In the genomic region with DNA sequence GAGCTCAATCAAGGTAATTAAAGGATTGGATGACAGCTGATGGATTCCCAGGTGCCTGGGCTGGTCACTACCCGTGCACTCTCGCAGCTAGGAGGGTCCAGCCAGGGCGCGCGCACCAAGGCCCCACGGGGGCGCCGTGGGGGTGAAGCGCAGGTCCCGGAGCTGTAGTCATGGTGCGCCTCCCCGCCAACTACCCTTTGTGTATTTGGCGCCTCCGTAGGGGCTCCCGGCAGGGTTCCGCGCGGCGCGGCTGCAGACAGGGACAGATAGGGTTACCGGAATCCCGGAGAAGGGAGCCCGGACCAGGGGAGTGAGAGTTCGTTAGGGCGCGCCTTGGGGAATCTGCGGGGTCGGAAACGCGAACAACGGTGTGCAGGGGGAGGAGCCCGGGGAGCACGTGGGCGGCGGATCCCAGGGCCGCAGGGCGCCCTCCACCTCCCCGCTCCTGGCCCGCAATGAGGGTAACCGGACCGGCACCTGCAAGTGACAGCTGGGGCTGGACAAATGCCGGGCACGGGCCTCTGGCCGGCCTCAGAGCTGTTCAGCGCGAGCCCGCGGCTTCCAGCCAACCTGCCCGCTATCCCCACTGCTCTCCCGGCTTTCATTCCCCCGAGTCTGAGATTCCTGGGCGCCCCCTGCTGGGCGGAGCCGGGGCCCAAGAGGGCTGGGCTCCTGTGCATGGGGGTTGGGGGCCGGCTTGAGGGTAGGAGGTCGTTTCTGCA, we compare ENCODE assay signal across 8 cellular contexts. TPM values are rescaled to one million over a fixed set of nuclear protein-coding genes. Genes with fewer than 3 reads are reported as not detected.
DNase-seq lines count a peak whose midpoint lies in the region; ATAC-seq, FAIRE-seq and TF ChIP-seq lines count a peak whose summit lies in the region.

No MANE protein-coding gene starts in this region.

- H3K27me3 ChIP-seq in H1 (replicated peaks in 1 of 4; ENCODE audit: control insufficient read depth in 3 of 4, extremely low read depth in 1 of 4, insufficient read depth in 3 of 4, low read length in 3 of 4) (no peaks in the 10 kb centered on the region), mesendoderm (ENCODE audit: insufficient read depth, low read length, poor library complexity) (no peaks in the 10 kb centered on the region)

- H2BK20ac ChIP-seq in H1 (ENCODE audit: low read length) = no peak overlapping the region

- H2AK5ac ChIP-seq in H1 (ENCODE audit: low read depth, low read length) (no peak overlapping the region), mesendoderm (ENCODE audit: low read length) (no peak overlapping the region)

- H3K23me2 ChIP-seq in H1 (ENCODE audit: low read depth, low read length) = peaks cover 11% of the 10 kb centered on the region; the same call in 1 of the 2 replicates

- no peak overlapping the region for H2BK12ac ChIP-seq in H1 (ENCODE audit: low read depth, low read length)

- H3K9ac ChIP-seq in H1 (replicated peaks in 1 of 4; ENCODE audit: extremely low read depth in 1 of 4, low read depth in 3 of 4, low read length in 3 of 4) (peak overlapping the region in 3 of 4 experiments; percentile 37 to 53 (median 51); a peak in 5 of 7 replicates), mesendoderm (ENCODE audit: low read length) (peak overlapping the region; percentile 62)

- H4K8ac ChIP-seq in H1 (ENCODE audit: extremely low read depth, insufficient read depth, low read length) = peak overlapping the region; percentile 91
- no peak overlapping the region for H4K8ac ChIP-seq in mesendoderm (ENCODE audit: low read depth, low read length)

- H3K23ac ChIP-seq in H1 (ENCODE audit: insufficient read length) (no peak overlapping the region), mesendoderm (ENCODE audit: low read length) (no peak overlapping the region)

- no peaks in the 10 kb centered on the region for H3K9me3 ChIP-seq in H1 (ENCODE audit: insufficient read depth in 2 of 2, low read depth in 1 of 2, low read length in 1 of 2)

- peak overlapping the region; percentile 27 for H4K91ac ChIP-seq in H1 (replicated peaks; ENCODE audit: insufficient read length, low read length)

- ATAC-seq in HG02763 (IDR thresholded peaks at IDR 0.05; ENCODE audit: unreplicated experiment) (peak; percentile 44), HG02973 (IDR thresholded peaks at IDR 0.05; ENCODE audit: unreplicated experiment) (no peak)

- peak in 1 of 2 experiments; percentile 70; a peak in 1 of 3 replicates for TF ChIP-seq POLR2A in H1 (IDR thresholded peaks at IDR 0.05; ENCODE audit: control extremely low read depth in 1 of 2, low read depth in 2 of 2, low read length in 2 of 2)

- CTCF ChIA-PET in H1 (lab: Charles Lee; ENCODE audit: partially characterized antibody) = interaction anchor here (0.7 to 4.3 kb wide), 19 partner anchors 8 to 164 kb away, joined by 3 to 30 read pairs (median 3); a partner anchor contains a TSS

- peak; percentile 54 to 62 (median 56) for TF ChIP-seq CTCF in H1 (IDR thresholded peaks at IDR 0.05; ENCODE audit: control extremely low read depth in 1 of 3, insufficient read depth in 1 of 3, low read depth in 1 of 3, low read length in 3 of 3)

- TF ChIP-seq RAD21 in H1 (IDR thresholded peaks at IDR 0.05 in 1 of 2, conservative IDR thresholded peaks at IDR 0.05 in 1 of 2; ENCODE audit: low read depth in 2 of 2, low read length in 2 of 2) = peak; percentile 29 to 58; a peak in 3 of 4 replicates

- peak overlapping the region; percentile 32 to 70 (median 62) for H3K4me3 ChIP-seq in H1 (ENCODE audit: extremely low read depth in 1 of 4, insufficient read depth in 2 of 4, low read depth in 3 of 4, low read length in 4 of 4)
- H3K4me3 ChIP-seq in mesendoderm (ENCODE audit: low read length) = peak overlapping the region; percentile 39

- H2BK5ac ChIP-seq in H1 (ENCODE audit: low read depth, low read length) (no peak overlapping the region; the same call in 1 of the 2 replicates), mesendoderm (ENCODE audit: low read length) (no peak overlapping the region)

- H3K27ac ChIP-seq in H1 (ENCODE audit: low read depth, low read length) (no peak overlapping the region), mesendoderm (ENCODE audit: low read depth, low read length) (peak overlapping the region; percentile 8)

- peak overlapping the region; percentile 30 for H3K56ac ChIP-seq in H1 (replicated peaks; ENCODE audit: insufficient read length, low read depth, low read length)
- peak overlapping the region; percentile 88 for H3K56ac ChIP-seq in mesendoderm (ENCODE audit: low read length)

- H3K4ac ChIP-seq in H1 (replicated peaks; ENCODE audit: insufficient read length, low read depth, low read length) (peak overlapping the region; percentile 57), mesendoderm (ENCODE audit: low read depth, low read length) (no peak overlapping the region)

- 3% methylated on average over 50 of the region's 56 CpGs; no CpG with 5 or more reads in 1 of the 2 experiments for WGBS in H1 (ENCODE audit: extremely low coverage in 1 of 2, insufficient coverage in 1 of 2, insufficient read length in 1 of 2, insufficient replicate concordance in 2 of 2, low coverage in 1 of 2, low lambda C conversion rate in 2 of 2, missing lambda C conversion rate in 1 of 2), 2 experiments
- WGBS in mesendoderm (ENCODE audit: extremely low coverage, insufficient coverage, low lambda C conversion rate) = no CpG with 5 or more reads among the region's 56 CpGs

- no peaks in the 10 kb centered on the region for H3K79me2 ChIP-seq in H1 (ENCODE audit: control insufficient read depth in 1 of 2, insufficient read depth in 2 of 2, low read length in 2 of 2)
- H3K79me2 ChIP-seq in mesendoderm (ENCODE audit: control insufficient read depth, insufficient read depth, low read length) = no peaks in the 10 kb centered on the region

- H2AFZ ChIP-seq in H1 (ENCODE audit: low read length) = no peak overlapping the region

- no peaks in the 10 kb centered on the region for H4K20me1 ChIP-seq in H1 (replicated peaks in 1 of 2; ENCODE audit: control insufficient read depth in 1 of 2, insufficient read depth in 2 of 2, low read length in 2 of 2)

- peaks cover 0 to 2% (median 0%) of the 10 kb centered on the region in 4 experiments; a peak in 1 of 8 replicates for H3K36me3 ChIP-seq in H1 (ENCODE audit: control insufficient read depth in 2 of 4, insufficient read depth in 4 of 4, low read length in 3 of 4)
- H3K36me3 ChIP-seq in mesendoderm (ENCODE audit: control insufficient read depth, insufficient read depth, low read length) = no peaks in the 10 kb centered on the region

- TF ChIP-seq EP300 in H1 (IDR thresholded peaks at IDR 0.05; ENCODE audit: borderline replicate concordance in 1 of 2, low read depth in 2 of 2, low read length in 2 of 2) = no peak

- H3K4me1 ChIP-seq in H1 (replicated peaks in 1 of 4; ENCODE audit: control insufficient read depth in 3 of 4, insufficient read depth in 4 of 4, low read length in 3 of 4) = peaks cover 0 to 6% (median 5%) of the 10 kb centered on the region in 4 experiments; a peak in 5 of 7 replicates
- H3K4me1 ChIP-seq in mesendoderm (ENCODE audit: control insufficient read depth, low read depth, low read length) = no peaks in the 10 kb centered on the region

- H3K18ac ChIP-seq in H1 (ENCODE audit: extremely low read depth, low read length) (peak overlapping the region; percentile 78), mesendoderm (ENCODE audit: low read length) (peak overlapping the region; percentile 3)

- peak overlapping the region; percentile 75; the same call in 1 of the 2 replicates for H2BK15ac ChIP-seq in H1 (ENCODE audit: low read length)
- H2BK15ac ChIP-seq in mesendoderm (replicated peaks; ENCODE audit: low read depth) = no peak overlapping the region

- H3K14ac ChIP-seq in H1 (ENCODE audit: insufficient read length) = no peak overlapping the region

- H2BK120ac ChIP-seq in H1 (replicated peaks; ENCODE audit: low read depth, low read length) (no peak overlapping the region), mesendoderm (ENCODE audit: low read depth, low read length) (no peak overlapping the region)

- DNase-seq in DMS79 treated with DMSO at 0.1 percent for 48 hours (lab: John Stamatoyannopoulos, UW) (peak; percentile 65), NCI-H774 (lab: John Stamatoyannopoulos, UW) (peak; percentile 59), H1 (ENCODE audit: low read depth in 1 of 2, low spot score in 2 of 2) (peak; percentile 49 to 94), mesendoderm (peak; percentile 85)
- DNase-seq in activated CD8-positive, alpha-beta memory T cell treated with anti-CD3 and anti-CD28 coated beads for 4 hours (ENCODE audit: low read depth in 2 of 2) = peak; percentile 22 to 54
- peak; percentile 46 for DNase-seq in stimulated activated CD8-positive, alpha-beta memory T cell treated with anti-CD3 and anti-CD28 coated beads, Interleukin-15, amount 100 ng/mL, for 1 hour (ENCODE audit: low read depth)

- POLR2A ChIA-PET in H1 (lab: Charles Lee; ENCODE audit: partially characterized antibody) = interaction anchor here (0.6 to 3.8 kb wide), 17 partner anchors 8 to 1751 kb away, joined by 3 to 21 read pairs (median 3); a partner anchor contains a TSS

- H4K5ac ChIP-seq in H1 (ENCODE audit: insufficient read length, low read depth, low read length) (peak overlapping the region; percentile 52), mesendoderm (ENCODE audit: low read length) (no peak overlapping the region)

- H3K79me1 ChIP-seq in H1 (ENCODE audit: low read depth, low read length) (peaks cover 3% of the 10 kb centered on the region; the same call in 1 of the 2 replicates), mesendoderm (ENCODE audit: low read length) (no peaks in the 10 kb centered on the region)

- no peak for FAIRE-seq in H1 (lab: Jason Lieb, UNC)

- H3K4me2 ChIP-seq in H1 (ENCODE audit: insufficient read depth in 1 of 2, low read depth in 2 of 2, low read length in 2 of 2) (peak overlapping the region; percentile 54 to 79), mesendoderm (ENCODE audit: low read length) (peak overlapping the region; percentile 89)

RNA-seq across cellular contexts. Expression of a gene that starts 3.4 kb away (rescaled TPM):
- total RNA-seq in H1 (2021; fragmentation: NEBNext Ultra II Directional; extraction: Animal tissue kit (Norgen Biotek cat#: 25700)) = 0.23 and 0.43 TPM in 2 replicates
- polyA plus RNA-seq in H1 (2011; rRNA removed) = 0.06 and 0.17 TPM in 2 replicates
- 0.21 TPM for polyA plus RNA-seq in H1 (2011; cell fraction: cytosol; rRNA removed)
- polyA plus RNA-seq in H1 (2011; cell fraction: nucleus; rRNA removed) = 0.83 TPM
- 0.21 to 0.47 TPM (median 0.39 TPM) in 4 replicates for polyA plus RNA-seq in H1 (2012, experiment 1 of 2)
- polyA plus RNA-seq in H1 (2012, experiment 2 of 2) = not detected
- 0.24 TPM for polyA plus RNA-seq in H1 (2013, experiment 1 of 2)
- polyA plus RNA-seq in H1 (2013, experiment 2 of 2) = 0.31 TPM
- polyA minus RNA-seq in H1 (2011; rRNA and poly(A)+ RNA removed) = not detected in 2 replicates
- not detected for polyA minus RNA-seq in H1 (2011; cell fraction: cytosol; rRNA and poly(A)+ RNA removed)
- not detected for polyA minus RNA-seq in H1 (2011; cell fraction: nucleus; rRNA and poly(A)+ RNA removed)
- 0.06 TPM for polyA plus RNA-seq in mesendoderm (2013, experiment 1 of 2)
- 0.08 TPM for polyA plus RNA-seq in mesendoderm (2013, experiment 2 of 2)

RNA-seq across cellular contexts. Expression of a gene that starts 8.1 kb away (rescaled TPM):
- 23.6 and 26.8 TPM in 2 replicates for total RNA-seq in H1 (2021; fragmentation: NEBNext Ultra II Directional; extraction: Animal tissue kit (Norgen Biotek cat#: 25700))
- polyA plus RNA-seq in H1 (2011; rRNA removed) = 9.7 and 21.4 TPM in 2 replicates
- 8.3 TPM for polyA plus RNA-seq in H1 (2011; cell fraction: cytosol; rRNA removed)
- 27.5 TPM for polyA plus RNA-seq in H1 (2011; cell fraction: nucleus; rRNA removed)
- 9.8 to 38.9 TPM (median 29.3 TPM) in 4 replicates for polyA plus RNA-seq in H1 (2012, experiment 1 of 2)
- 39.1 TPM for polyA plus RNA-seq in H1 (2012, experiment 2 of 2)
- polyA plus RNA-seq in H1 (2013, experiment 1 of 2) = 25.1 TPM
- polyA plus RNA-seq in H1 (2013, experiment 2 of 2) = 24.7 TPM
- polyA minus RNA-seq in H1 (2011; rRNA and poly(A)+ RNA removed) = 3.3 and 5.1 TPM in 2 replicates
- 21.7 TPM for polyA minus RNA-seq in H1 (2011; cell fraction: cytosol; rRNA and poly(A)+ RNA removed)
- 17.1 TPM for polyA minus RNA-seq in H1 (2011; cell fraction: nucleus; rRNA and poly(A)+ RNA removed)
- polyA plus RNA-seq in mesendoderm (2013, experiment 1 of 2) = 25.9 TPM
- 24.4 TPM for polyA plus RNA-seq in mesendoderm (2013, experiment 2 of 2)
